ENCODE assay signal across 2 cellular contexts in the genomic region with DNA sequence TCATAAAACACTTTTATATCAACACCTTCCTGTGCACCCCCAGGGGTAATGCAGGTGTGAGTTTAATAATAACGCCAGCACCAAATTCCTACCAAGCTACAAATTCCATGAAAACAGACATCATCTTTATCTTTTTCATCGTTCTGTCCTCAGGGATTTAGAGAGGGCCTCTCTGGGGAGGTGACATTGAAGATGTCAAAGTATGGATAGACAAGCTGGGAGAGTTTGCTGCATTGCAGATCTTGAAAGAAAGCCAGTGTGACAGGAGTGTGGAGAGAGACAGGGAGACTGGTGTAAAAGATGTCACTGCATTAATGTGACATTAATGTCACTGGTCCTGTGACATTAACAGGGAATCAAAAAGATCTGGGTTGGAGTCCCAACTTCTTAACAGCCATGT.
TF ChIP-seq lines count a peak whose summit lies in the region.

No MANE protein-coding gene starts in this region.

TF ChIP-seq in A549, 52 proteins besides CTCF, POLR2A, EP300 and RAD21:
- TF ChIP-seq, protein P1, sequence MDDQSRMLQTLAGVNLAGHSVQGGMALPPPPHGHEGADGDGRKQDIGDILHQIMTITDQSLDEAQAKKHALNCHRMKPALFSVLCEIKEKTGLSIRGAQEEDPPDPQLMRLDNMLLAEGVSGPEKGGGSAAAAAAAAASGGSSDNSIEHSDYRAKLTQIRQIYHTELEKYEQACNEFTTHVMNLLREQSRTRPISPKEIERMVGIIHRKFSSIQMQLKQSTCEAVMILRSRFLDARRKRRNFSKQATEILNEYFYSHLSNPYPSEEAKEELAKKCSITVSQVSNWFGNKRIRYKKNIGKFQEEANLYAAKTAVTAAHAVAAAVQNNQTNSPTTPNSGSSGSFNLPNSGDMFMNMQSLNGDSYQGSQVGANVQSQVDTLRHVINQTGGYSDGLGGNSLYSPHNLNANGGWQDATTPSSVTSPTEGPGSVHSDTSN (IDR thresholded peaks at IDR 0.05), result no peak
- TF ChIP-seq, protein P2, sequence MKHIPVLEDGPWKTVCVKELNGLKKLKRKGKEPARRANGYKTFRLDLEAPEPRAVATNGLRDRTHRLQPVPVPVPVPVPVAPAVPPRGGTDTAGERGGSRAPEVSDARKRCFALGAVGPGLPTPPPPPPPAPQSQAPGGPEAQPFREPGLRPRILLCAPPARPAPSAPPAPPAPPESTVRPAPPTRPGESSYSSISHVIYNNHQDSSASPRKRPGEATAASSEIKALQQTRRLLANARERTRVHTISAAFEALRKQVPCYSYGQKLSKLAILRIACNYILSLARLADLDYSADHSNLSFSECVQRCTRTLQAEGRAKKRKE (CRISPR knock-in tag; IDR thresholded peaks at IDR 0.05; ENCODE audit: low read depth), result no peak
- TF ChIP-seq HOXB13 (CRISPR knock-in tag; IDR thresholded peaks at IDR 0.05; ENCODE audit: low read depth) (no peak), FOXS1 (CRISPR knock-in tag; IDR thresholded peaks at IDR 0.05) (no peak), CHD4 (IDR thresholded peaks at IDR 0.05; ENCODE audit: borderline replicate concordance) (no peak), SREBF2 (IDR thresholded peaks at IDR 0.05) (no peak), ESRRA (IDR thresholded peaks at IDR 0.05; ENCODE audit: borderline replicate concordance, low read length) (no peak), SMC3 (IDR thresholded peaks at IDR 0.05) (no peak)
- TF ChIP-seq, protein P3, sequence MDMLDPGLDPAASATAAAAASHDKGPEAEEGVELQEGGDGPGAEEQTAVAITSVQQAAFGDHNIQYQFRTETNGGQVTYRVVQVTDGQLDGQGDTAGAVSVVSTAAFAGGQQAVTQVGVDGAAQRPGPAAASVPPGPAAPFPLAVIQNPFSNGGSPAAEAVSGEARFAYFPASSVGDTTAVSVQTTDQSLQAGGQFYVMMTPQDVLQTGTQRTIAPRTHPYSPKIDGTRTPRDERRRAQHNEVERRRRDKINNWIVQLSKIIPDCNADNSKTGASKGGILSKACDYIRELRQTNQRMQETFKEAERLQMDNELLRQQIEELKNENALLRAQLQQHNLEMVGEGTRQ (IDR thresholded peaks at IDR 0.05), result no peak
- TF ChIP-seq, protein P4, sequence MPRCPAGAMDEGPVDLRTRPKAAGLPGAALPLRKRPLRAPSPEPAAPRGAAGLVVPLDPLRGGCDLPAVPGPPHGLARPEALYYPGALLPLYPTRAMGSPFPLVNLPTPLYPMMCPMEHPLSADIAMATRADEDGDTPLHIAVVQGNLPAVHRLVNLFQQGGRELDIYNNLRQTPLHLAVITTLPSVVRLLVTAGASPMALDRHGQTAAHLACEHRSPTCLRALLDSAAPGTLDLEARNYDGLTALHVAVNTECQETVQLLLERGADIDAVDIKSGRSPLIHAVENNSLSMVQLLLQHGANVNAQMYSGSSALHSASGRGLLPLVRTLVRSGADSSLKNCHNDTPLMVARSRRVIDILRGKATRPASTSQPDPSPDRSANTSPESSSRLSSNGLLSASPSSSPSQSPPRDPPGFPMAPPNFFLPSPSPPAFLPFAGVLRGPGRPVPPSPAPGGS (IDR thresholded peaks at IDR 0.05), result no peak
- TF ChIP-seq, protein P5, sequence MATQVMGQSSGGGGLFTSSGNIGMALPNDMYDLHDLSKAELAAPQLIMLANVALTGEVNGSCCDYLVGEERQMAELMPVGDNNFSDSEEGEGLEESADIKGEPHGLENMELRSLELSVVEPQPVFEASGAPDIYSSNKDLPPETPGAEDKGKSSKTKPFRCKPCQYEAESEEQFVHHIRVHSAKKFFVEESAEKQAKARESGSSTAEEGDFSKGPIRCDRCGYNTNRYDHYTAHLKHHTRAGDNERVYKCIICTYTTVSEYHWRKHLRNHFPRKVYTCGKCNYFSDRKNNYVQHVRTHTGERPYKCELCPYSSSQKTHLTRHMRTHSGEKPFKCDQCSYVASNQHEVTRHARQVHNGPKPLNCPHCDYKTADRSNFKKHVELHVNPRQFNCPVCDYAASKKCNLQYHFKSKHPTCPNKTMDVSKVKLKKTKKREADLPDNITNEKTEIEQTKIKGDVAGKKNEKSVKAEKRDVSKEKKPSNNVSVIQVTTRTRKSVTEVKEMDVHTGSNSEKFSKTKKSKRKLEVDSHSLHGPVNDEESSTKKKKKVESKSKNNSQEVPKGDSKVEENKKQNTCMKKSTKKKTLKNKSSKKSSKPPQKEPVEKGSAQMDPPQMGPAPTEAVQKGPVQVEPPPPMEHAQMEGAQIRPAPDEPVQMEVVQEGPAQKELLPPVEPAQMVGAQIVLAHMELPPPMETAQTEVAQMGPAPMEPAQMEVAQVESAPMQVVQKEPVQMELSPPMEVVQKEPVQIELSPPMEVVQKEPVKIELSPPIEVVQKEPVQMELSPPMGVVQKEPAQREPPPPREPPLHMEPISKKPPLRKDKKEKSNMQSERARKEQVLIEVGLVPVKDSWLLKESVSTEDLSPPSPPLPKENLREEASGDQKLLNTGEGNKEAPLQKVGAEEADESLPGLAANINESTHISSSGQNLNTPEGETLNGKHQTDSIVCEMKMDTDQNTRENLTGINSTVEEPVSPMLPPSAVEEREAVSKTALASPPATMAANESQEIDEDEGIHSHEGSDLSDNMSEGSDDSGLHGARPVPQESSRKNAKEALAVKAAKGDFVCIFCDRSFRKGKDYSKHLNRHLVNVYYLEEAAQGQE (IDR thresholded peaks at IDR 0.05), result no peak

TF ChIP-seq in H1, 55 proteins besides CTCF, POLR2A, EP300 and RAD21:
- TF ChIP-seq KDM1A (IDR thresholded peaks at IDR 0.05; ENCODE audit: borderline replicate concordance, low read length), result no peak
- TF ChIP-seq TCF12 (IDR thresholded peaks at IDR 0.05; ENCODE audit: low read depth, low read length), result no peak
- TF ChIP-seq, protein P3 (IDR thresholded peaks at IDR 0.05; ENCODE audit: low read length), result no peak
- TF ChIP-seq KDM5A (IDR thresholded peaks at IDR 0.05; ENCODE audit: low read length), result no peak
- TF ChIP-seq, protein P6, sequence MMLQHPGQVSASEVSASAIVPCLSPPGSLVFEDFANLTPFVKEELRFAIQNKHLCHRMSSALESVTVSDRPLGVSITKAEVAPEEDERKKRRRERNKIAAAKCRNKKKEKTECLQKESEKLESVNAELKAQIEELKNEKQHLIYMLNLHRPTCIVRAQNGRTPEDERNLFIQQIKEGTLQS (IDR thresholded peaks at IDR 0.05; ENCODE audit: insufficient read depth, low read depth, low read length), result no peak
- TF ChIP-seq ASH2L (IDR thresholded peaks at IDR 0.05; ENCODE audit: low read length), result no peak
- no peak for TF ChIP-seq NRF1 (IDR thresholded peaks at IDR 0.05; ENCODE audit: low read depth, low read length)
- no peak for TF ChIP-seq GTF2F1 (IDR thresholded peaks at IDR 0.05; ENCODE audit: borderline replicate concordance, low read depth, low read length)
- no peak for TF ChIP-seq BCL11A (IDR thresholded peaks at IDR 0.05; ENCODE audit: low read depth in 2 of 2, low read length in 2 of 2)
- TF ChIP-seq, protein P7, sequence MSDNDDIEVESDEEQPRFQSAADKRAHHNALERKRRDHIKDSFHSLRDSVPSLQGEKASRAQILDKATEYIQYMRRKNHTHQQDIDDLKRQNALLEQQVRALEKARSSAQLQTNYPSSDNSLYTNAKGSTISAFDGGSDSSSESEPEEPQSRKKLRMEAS (IDR thresholded peaks at IDR 0.05), result no peak
- TF ChIP-seq SP2 (IDR thresholded peaks at IDR 0.05; ENCODE audit: low read length), result no peak
- TF ChIP-seq JUN (IDR thresholded peaks at IDR 0.05; ENCODE audit: low read depth, low read length), result no peak
- no peak for TF ChIP-seq CHD1 (IDR thresholded peaks at IDR 0.05; ENCODE audit: low read depth, low read length)
- TF ChIP-seq KDM4A (IDR thresholded peaks at IDR 0.05; ENCODE audit: low read depth, low read length, severe bottlenecking), result no peak
- TF ChIP-seq ZNF274 (IDR thresholded peaks at IDR 0.05; ENCODE audit: borderline replicate concordance, extremely low read depth, low read length), result no peak
- TF ChIP-seq SP1 (IDR thresholded peaks at IDR 0.05; ENCODE audit: low read depth, low read length), result no peak
- TF ChIP-seq TAF1 (IDR thresholded peaks at IDR 0.05; ENCODE audit: low read depth, low read length), result no peak
- no peak for TF ChIP-seq HDAC6 (IDR thresholded peaks at IDR 0.05; ENCODE audit: low read depth, low read length)
- no peak for TF ChIP-seq SRF (IDR thresholded peaks at IDR 0.05; ENCODE audit: low read depth, low read length)
- no peak for TF ChIP-seq RFX5 (IDR thresholded peaks at IDR 0.05; ENCODE audit: borderline replicate concordance, low read depth, low read length)
